Comparison of ENCODE assay signal across 8 cellular contexts in the genomic region with DNA sequence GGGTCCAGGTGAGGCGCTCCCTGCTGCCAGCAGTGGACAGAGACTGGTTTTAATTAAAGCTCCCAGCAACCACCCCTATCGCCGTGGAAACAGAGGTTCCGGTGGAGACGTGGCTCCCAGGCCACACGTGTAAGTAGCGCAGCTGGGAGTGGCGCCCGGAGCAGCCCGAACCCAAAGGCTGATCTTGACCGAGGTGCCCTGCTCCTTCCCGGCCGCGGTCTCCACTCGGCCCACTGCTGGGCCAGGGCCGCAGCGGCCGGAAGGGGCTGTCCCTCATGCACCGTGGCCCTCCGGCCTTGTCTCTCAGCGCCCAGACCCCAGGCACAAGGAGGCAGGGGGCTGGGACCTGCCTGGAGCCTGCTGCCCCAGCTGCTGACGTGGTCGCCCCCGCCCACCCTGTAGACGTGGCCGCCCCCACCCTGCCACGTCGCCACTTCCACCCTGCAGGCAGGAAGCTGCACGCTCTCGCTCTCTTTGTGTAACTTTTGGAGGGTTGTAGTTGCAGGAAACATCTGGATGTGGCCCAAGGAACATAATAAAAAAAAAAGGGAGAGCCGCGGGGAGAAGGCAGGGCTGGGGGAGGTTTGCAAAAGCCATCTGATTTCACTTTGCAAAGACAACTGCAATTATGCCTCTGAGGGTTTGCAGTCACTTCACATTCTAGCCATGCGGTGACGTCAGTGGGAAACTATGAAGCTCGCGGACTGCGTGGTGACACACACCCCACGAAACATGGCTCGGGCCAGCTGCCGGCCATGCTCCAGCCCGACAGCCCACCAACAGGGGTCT.
DNase-seq lines count a peak whose midpoint lies in the region; ATAC-seq and TF ChIP-seq lines count a peak whose summit lies in the region.

No MANE protein-coding gene starts in this region.

- ATAC-seq in gastroesophageal sphincter, result peak; percentile 88
- peak; percentile 72 to 84 (median 72) for ATAC-seq in psoas muscle
- ATAC-seq in upper lobe of right lung, result peak; percentile 85
- no peak for ATAC-seq in HG02759 (IDR thresholded peaks at IDR 0.05; ENCODE audit: unreplicated experiment)

- no peaks in the 10 kb centered on the region for H3K27me3 Mint-ChIP-seq in activated naive CD4-positive, alpha-beta T cell treated with anti-CD3 and anti-CD28 coated beads for 36 hours (ENCODE audit: low read depth)

- H3K27ac ChIP-seq in gastroesophageal sphincter (peak overlapping the region; percentile 68 to 91 (median 85)), psoas muscle (peak overlapping the region; percentile 80), upper lobe of right lung (peak overlapping the region; percentile 95)

- TF ChIP-seq CTCF in gastroesophageal sphincter (IDR thresholded peaks at IDR 0.05) (no peak), psoas muscle (IDR thresholded peaks at IDR 0.05) (no peak), upper lobe of right lung (IDR thresholded peaks at IDR 0.05) (no peak)

- CTCF ChIA-PET in activated naive CD4-positive, alpha-beta T cell treated with anti-CD3 and anti-CD28 coated beads for 36 hours (lab: Charles Lee), result interaction anchor here (1.0 to 1.9 kb wide), 3 partner anchors 9 to 65 kb away, joined by 3 to 7 read pairs (median 3); no protein-coding TSS in a partner anchor

- peak overlapping the region; percentile 84 for H3K27ac Mint-ChIP-seq in activated naive CD4-positive, alpha-beta T cell treated with anti-CD3 and anti-CD28 coated beads for 36 hours

- H3K4me1 ChIP-seq in gastroesophageal sphincter (peaks cover 0 to 52% (median 34%) of the 10 kb centered on the region in 3 donors), psoas muscle (peaks cover 16% of the 10 kb centered on the region), upper lobe of right lung (peaks cover 17% of the 10 kb centered on the region)

- peaks cover 14% of the 10 kb centered on the region for H3K4me1 Mint-ChIP-seq in activated naive CD4-positive, alpha-beta T cell treated with anti-CD3 and anti-CD28 coated beads for 36 hours (ENCODE audit: low read depth)

- TF ChIP-seq EP300 in gastroesophageal sphincter (IDR thresholded peaks at IDR 0.05), result no peak

- 0% methylated on average over 1 to 3 of the region's 41 CpGs for WGBS in gastroesophageal sphincter (ENCODE audit: low coverage in 1 of 2), 2 donors
- 13 to 17% (median 14%) methylated on average over 30 to 41 of the region's 41 CpGs for WGBS in psoas muscle, 3 donors

- H3K4me3 ChIP-seq in gastroesophageal sphincter (peak overlapping the region; percentile 17 to 46), psoas muscle (peak overlapping the region; percentile 53), upper lobe of right lung (peak overlapping the region; percentile 49)

- peaks cover 0 to under 1% (median 0%) of the 10 kb centered on the region in 3 donors for H3K9me3 ChIP-seq in gastroesophageal sphincter
- no peaks in the 10 kb centered on the region for H3K9me3 ChIP-seq in psoas muscle
- no peaks in the 10 kb centered on the region for H3K9me3 ChIP-seq in upper lobe of right lung

- peak overlapping the region; percentile 55 for H3K4me3 Mint-ChIP-seq in activated naive CD4-positive, alpha-beta T cell treated with anti-CD3 and anti-CD28 coated beads for 36 hours

- H3K36me3 ChIP-seq in gastroesophageal sphincter, result no peaks in the 10 kb centered on the region
- H3K36me3 ChIP-seq in psoas muscle (ENCODE audit: insufficient read depth in 1 of 2, low read depth in 1 of 2), result no peaks in the 10 kb centered on the region
- no peaks in the 10 kb centered on the region for H3K36me3 ChIP-seq in upper lobe of right lung

- peak; percentile 33 to 43 for TF ChIP-seq POLR2A in gastroesophageal sphincter (IDR thresholded peaks at IDR 0.05)

- H3K9me3 Mint-ChIP-seq in activated naive CD4-positive, alpha-beta T cell treated with anti-CD3 and anti-CD28 coated beads for 36 hours, result no peaks in the 10 kb centered on the region

- DNase-seq in GM03348 (ENCODE audit: low spot score) (peak; percentile 94), RPMI8226 (peak; percentile 67), psoas muscle (peak; percentile 85 to 89), upper lobe of right lung (peak; percentile 91), NCI-H524 (lab: John Stamatoyannopoulos, UW) (no peak)
- DNase-seq in activated naive CD4-positive, alpha-beta T cell treated with anti-CD3 and anti-CD28 coated beads for 36 hours, result peak; percentile 76

- H3K36me3 Mint-ChIP-seq in activated naive CD4-positive, alpha-beta T cell treated with anti-CD3 and anti-CD28 coated beads for 36 hours (ENCODE audit: low read depth), result no peaks in the 10 kb centered on the region

- intact Hi-C loops in activated naive CD4-positive, alpha-beta T cell treated with anti-CD3 and anti-CD28 coated beads for 36 hours (cut with micrococcal nuclease), result no loop called here
- intact Hi-C loops in psoas muscle (cut with DNase I) (loop anchor here in 1 of 2 donors (10.0 kb wide), 1 partner anchor 189 kb away; a partner anchor contains a TSS), upper lobe of right lung (cut with DNase I) (no loop called here)

- H3K27me3 ChIP-seq in gastroesophageal sphincter, result no peaks in the 10 kb centered on the region
- H3K27me3 ChIP-seq in psoas muscle (ENCODE audit: insufficient read depth in 3 of 3, low read length in 2 of 3), result no peaks in the 10 kb centered on the region
- H3K27me3 ChIP-seq in upper lobe of right lung, result no peaks in the 10 kb centered on the region

Comparison
In these comparisons a context has a peak if more than half of its experiments do, and no peak if none do; other contexts are left out.
1. DNase-seq: peak in GM03348 (single experiment), RPMI8226 (single experiment), activated naive CD4-positive, alpha-beta T cell treated with anti-CD3 and anti-CD28 coated beads for 36 hours (single experiment), psoas muscle (2 of 2) and upper lobe of right lung (single experiment); none in NCI-H524 (0 of 2).
2. Peak in every context shown above with its lines, with median percentiles within 50 percentile points of each other: H3K27ac ChIP-seq and H3K4me3 ChIP-seq.